In genomic region chr10:58951750-58952149, GRCh38 we compare ENCODE assay signal across 17 cellular contexts.
DNase-seq lines count a peak whose midpoint lies in the region; ATAC-seq and TF ChIP-seq lines count a peak whose summit lies in the region.
"Had no signal": no experiment of that assay in that cellular context is flagged by ENCODE, and none has a peak within 500 bp of the region (broad histone marks: within the 10 kb centered on the region; RNA-seq: fewer than 3 reads in every experiment).

No MANE protein-coding gene starts in this region.

- intact Hi-C loops in breast epithelium (cut with DNase I; ENCODE audit: low total_unique reads): no loop called here
- intact Hi-C loops in MCF 10A (cut with micrococcal nuclease): loop anchor here (1.0 to 5.0 kb wide), 7 partner anchors 133 to 671 kb away; no protein-coding TSS in a partner anchor
- intact Hi-C loops in psoas muscle (cut with DNase I): loop anchor here (2.0 to 5.0 kb wide), 6 partner anchors 169 to 671 kb away; no protein-coding TSS in a partner anchor

- WGBS in psoas muscle, 3 donors: 45 to 63% (median 50%) methylated on average over 5 of the region's 5 CpGs

- no peaks in the 10 kb centered on the region for H3K36me3 Mint-ChIP-seq in MCF 10A (ENCODE audit: insufficient read depth, unreplicated experiment)
- H3K36me3 Mint-ChIP-seq: activated CD4-positive, alpha-beta memory T cell treated with anti-CD3 and anti-CD28 coated beads for 36 hours; CD8-positive, alpha-beta memory T cell; neural progenitor cell had no signal

- H3K4me3 ChIP-seq in breast epithelium (no peak overlapping the region), psoas muscle (no peak overlapping the region)
- H3K4me3 ChIP-seq: esophagus squamous epithelium, lung, neural progenitor cell, PC-9 had no signal

- CTCF ChIA-PET in MCF 10A (lab: Yijun Ruan, JAX): interaction anchor here (0.6 to 3.0 kb wide), 50 partner anchors 9 to 673 kb away, joined by 3 to 23 read pairs (median 4); no protein-coding TSS in a partner anchor

- no peak for TF ChIP-seq POLR2A in breast epithelium (IDR thresholded peaks at IDR 0.05)

- peaks cover 6% of the 10 kb centered on the region for H3K4me1 Mint-ChIP-seq in MCF 10A (ENCODE audit: insufficient read depth, unreplicated experiment)
- H3K4me1 Mint-ChIP-seq: CD8-positive, alpha-beta memory T cell; neural progenitor cell had no signal

- no TSS peak for BruUV-seq in MCF 10A (replicated peaks; lab: Mats Ljungman, UMichigan)

- no peak for TF ChIP-seq CTCF in breast epithelium (IDR thresholded peaks at IDR 0.05)
- TF ChIP-seq CTCF in MCF 10A (IDR thresholded peaks at IDR 0.05; ENCODE audit: unreplicated experiment): no peak
- TF ChIP-seq CTCF in psoas muscle (IDR thresholded peaks at IDR 0.05): no peak

- no peaks in the 10 kb centered on the region for H3K9me3 Mint-ChIP-seq in MCF 10A (ENCODE audit: unreplicated experiment)
- H3K9me3 Mint-ChIP-seq: activated CD4-positive, alpha-beta memory T cell treated with anti-CD3 and anti-CD28 coated beads for 36 hours; CD8-positive, alpha-beta memory T cell; neural progenitor cell had no signal

- H3K27me3 ChIP-seq in breast epithelium (no peaks in the 10 kb centered on the region), psoas muscle (ENCODE audit: insufficient read depth in 3 of 3, low read length in 2 of 3) (no peaks in the 10 kb centered on the region)
- H3K27me3 ChIP-seq: esophagus squamous epithelium had no signal

- H3K36me3 ChIP-seq in breast epithelium (no peaks in the 10 kb centered on the region), psoas muscle (ENCODE audit: insufficient read depth in 1 of 2, low read depth in 1 of 2) (no peaks in the 10 kb centered on the region)
- H3K36me3 ChIP-seq: esophagus squamous epithelium, neural progenitor cell had no signal

- H3K27ac Mint-ChIP-seq in MCF 10A (ENCODE audit: low read depth, unreplicated experiment): no peak overlapping the region
- H3K27ac Mint-ChIP-seq: activated CD4-positive, alpha-beta memory T cell treated with anti-CD3 and anti-CD28 coated beads for 36 hours; CD8-positive, alpha-beta memory T cell; neural progenitor cell had no signal

- H3K4me1 ChIP-seq in breast epithelium (no peaks in the 10 kb centered on the region), psoas muscle (no peaks in the 10 kb centered on the region)
- H3K4me1 ChIP-seq: neural progenitor cell had no signal

- POLR2A ChIA-PET in MCF 10A (lab: Yijun Ruan, JAX): no interaction called here

- H3K9me3 ChIP-seq in breast epithelium: no peaks in the 10 kb centered on the region
- H3K9me3 ChIP-seq in psoas muscle: no peaks in the 10 kb centered on the region
- H3K9me3 ChIP-seq: esophagus squamous epithelium had no signal

- peak; percentile 26 to 65 (median 58) for ATAC-seq in psoas muscle
- ATAC-seq in HG03095 (IDR thresholded peaks at IDR 0.05; ENCODE audit: unreplicated experiment): no peak
- no peak for ATAC-seq in esophagus mucosa

- H3K27me3 Mint-ChIP-seq in MCF 10A (ENCODE audit: insufficient read depth, unreplicated experiment): peaks cover 9% of the 10 kb centered on the region

- H3K4me3 Mint-ChIP-seq in MCF 10A (ENCODE audit: unreplicated experiment): no peak overlapping the region
- H3K4me3 Mint-ChIP-seq: activated CD4-positive, alpha-beta memory T cell treated with anti-CD3 and anti-CD28 coated beads for 36 hours; CD8-positive, alpha-beta memory T cell; neural progenitor cell had no signal

- peak overlapping the region; percentile 69 to 75 for H3K27ac ChIP-seq in breast epithelium
- peak overlapping the region; percentile 39 for H3K27ac ChIP-seq in psoas muscle
- H3K27ac ChIP-seq: 22Rv1, neural progenitor cell, PC-9 had no signal

- DNase-seq in breast epithelium (ENCODE audit: low spot score in 2 of 2) (no peak), MCF 10A (ENCODE audit: unreplicated experiment) (no peak), fibroblast of the conjunctiva (ENCODE audit: low read depth) (peak; percentile 30), psoas muscle (no peak), NCI-H510A (lab: John Stamatoyannopoulos, UW) (no peak), NCI-H2227 treated with DMSO at 0.1 percent for 48 hours (lab: John Stamatoyannopoulos, UW) (no peak)
- DNase-seq: activated CD4-positive, alpha-beta memory T cell treated with anti-CD3 and anti-CD28 coated beads for 36 hours; CD8-positive, alpha-beta memory T cell; esophagus squamous epithelium; NCI-H187 treated with DMSO at 0.1 percent for 48 hours; NCI-H524 treated with DMSO at 0.1 percent for 48 hours; PC-9 had no signal

Comparison
In these comparisons a context has a peak if more than half of its experiments do, and no peak if none do; other contexts are left out.
1. ATAC-seq: peak in psoas muscle (4 of 4); none in HG03095 (single experiment) and esophagus mucosa (single experiment).